29 cellular contexts compared by ENCODE assay signal in genomic region chr3:120552184-120553020, GRCh38. TPM values are rescaled to one million over a fixed set of nuclear protein-coding genes. Genes with fewer than 3 reads are reported as not detected.
A peak's percentile ranks its signal among the peaks of the same experiment; 100 is the strongest.
DNase-seq lines count a peak whose midpoint lies in the region; ATAC-seq, FAIRE-seq and TF ChIP-seq lines count a peak whose summit lies in the region.
"Had no signal": no experiment of that assay in that cellular context is flagged by ENCODE, and none has a peak within 500 bp of the region (broad histone marks: within the 10 kb centered on the region; RNA-seq: fewer than 3 reads in every experiment).

No MANE protein-coding gene starts in this region.

- H3K36me3 ChIP-seq in heart right ventricle (no peaks in the 10 kb centered on the region), trophoblast cell (ENCODE audit: control insufficient read depth in 1 of 2, insufficient read depth in 2 of 2, low read length in 2 of 2) (no peaks in the 10 kb centered on the region), endodermal cell (ENCODE audit: control insufficient read depth, insufficient read depth, low read length) (no peaks in the 10 kb centered on the region), sigmoid colon (no peaks in the 10 kb centered on the region)
- H3K36me3 ChIP-seq: BLaER1 treated with 17β-estradiol and CSF1 and Interleukin-3, amounts not matched to agents 10 nM and 100 nM had no signal

- H2AFZ ChIP-seq in trophoblast cell (ENCODE audit: insufficient read depth, low read length, poor library complexity), result no peak overlapping the region
- H2AFZ ChIP-seq: PC-9 had no signal

- no peak overlapping the region for H3K9ac ChIP-seq in trophoblast cell (ENCODE audit: low read length)
- H3K9ac ChIP-seq in endodermal cell (ENCODE audit: extremely low read depth, low read length, poor library complexity, severe bottlenecking), result no peak overlapping the region
- H3K9ac ChIP-seq: BLaER1 treated with 17β-estradiol and CSF1 and Interleukin-3, amounts not matched to agents 10 nM and 100 nM had no signal

- H2BK120ac ChIP-seq in trophoblast cell (ENCODE audit: insufficient read depth, low read length, poor library complexity), result no peak overlapping the region

- H3K79me2 ChIP-seq in trophoblast cell (ENCODE audit: control insufficient read depth, insufficient read depth, low read length, poor library complexity), result no peaks in the 10 kb centered on the region

- no peaks in the 10 kb centered on the region for H3K36me3 Mint-ChIP-seq in endodermal cell (ENCODE audit: low read depth)
- H3K36me3 Mint-ChIP-seq: CD8-positive, alpha-beta T cell had no signal

- peak overlapping the region; percentile 9 for H2BK5ac ChIP-seq in trophoblast cell (ENCODE audit: low read depth, low read length, poor library complexity)

- H3K27ac ChIP-seq in heart right ventricle (peak overlapping the region in 7 of 10 donors; percentile 5 to 97 (median 40)), trophoblast cell (ENCODE audit: low read depth, low read length) (no peak overlapping the region), endodermal cell (ENCODE audit: low read depth, low read length) (no peak overlapping the region), sigmoid colon (no peak overlapping the region)
- H3K27ac ChIP-seq: A549; BLaER1 treated with 17β-estradiol and CSF1 and Interleukin-3, amounts not matched to agents 10 nM and 100 nM; PC-9; SK-N-MC had no signal

- H3K23ac ChIP-seq in trophoblast cell (ENCODE audit: low read length), result no peak overlapping the region

- no peak overlapping the region for H4K91ac ChIP-seq in trophoblast cell (ENCODE audit: low read depth, low read length)

- no peaks in the 10 kb centered on the region for H3K9me3 ChIP-seq in heart right ventricle
- no peaks in the 10 kb centered on the region for H3K9me3 ChIP-seq in trophoblast cell (ENCODE audit: insufficient read depth, low read depth, low read length)
- H3K9me3 ChIP-seq in endodermal cell (ENCODE audit: control insufficient read depth, low read length), result no peaks in the 10 kb centered on the region
- H3K9me3 ChIP-seq in sigmoid colon, result no peaks in the 10 kb centered on the region
- H3K9me3 ChIP-seq: A549; BLaER1 treated with 17β-estradiol and CSF1 and Interleukin-3, amounts not matched to agents 10 nM and 100 nM had no signal

- H3K4me1 ChIP-seq in heart right ventricle (peaks cover 8 to 65% (median 40%) of the 10 kb centered on the region in 9 donors), trophoblast cell (ENCODE audit: control insufficient read depth in 1 of 2, insufficient read depth in 2 of 2, low read length in 2 of 2) (no peaks in the 10 kb centered on the region), endodermal cell (ENCODE audit: control insufficient read depth, insufficient read depth, low read length) (no peaks in the 10 kb centered on the region), sigmoid colon (peaks cover 0 to 28% (median 19%) of the 10 kb centered on the region in 4 donors)
- H3K4me1 ChIP-seq: A549 had no signal

- ATAC-seq in heart right ventricle (peak in 5 of 8 donors; percentile 13 to 47 (median 25)), GM21390 (IDR thresholded peaks at IDR 0.05; ENCODE audit: unreplicated experiment) (no peak)
- ATAC-seq: A549; CD8-positive, alpha-beta T cell; K562 had no signal

- no peaks in the 10 kb centered on the region for H3K79me1 ChIP-seq in trophoblast cell (ENCODE audit: low read length)

- no peak overlapping the region for H3K4me3 Mint-ChIP-seq in endodermal cell
- H3K4me3 Mint-ChIP-seq: CD8-positive, alpha-beta T cell had no signal

- H3K27me3 ChIP-seq in heart right ventricle (no peaks in the 10 kb centered on the region), trophoblast cell (ENCODE audit: insufficient read depth, low read length) (no peaks in the 10 kb centered on the region), endodermal cell (ENCODE audit: control insufficient read depth, insufficient read depth, low read length, poor library complexity, severe bottlenecking) (no peaks in the 10 kb centered on the region), sigmoid colon (no peaks in the 10 kb centered on the region)
- H3K27me3 ChIP-seq: BLaER1 treated with 17β-estradiol and CSF1 and Interleukin-3, amounts not matched to agents 10 nM and 100 nM had no signal

- DNase-seq in HTR-8/SVneo (ENCODE audit: insufficient read length, low spot score) (no peak), epidermal melanocyte (ENCODE audit: insufficient read length, low spot score) (peak; percentile 65), heart right ventricle (peak in 1 of 2 donors; percentile 51), trophoblast cell (no peak), endodermal cell (no peak), sigmoid colon (no peak)
- DNase-seq: AML-193; CD8-positive, alpha-beta T cell; GF-D8; HCEC 1CT; Kasumi-1; NCI-H1092 treated with DMSO at 0.1 percent for 48 hours; NCI-H1436; NCI-H187; NCI-H2081 treated with DMSO at 0.1 percent for 48 hours; NCI-H2171; NCI-H226; NCI-H510A; NCI-H774; NK-92 treated with Interleukin-12 subunit alpha and Interleukin-12 subunit beta, amount 100 ng/mL, for 24 hours; PC-9; SHP77 treated with DMSO at 0.1 percent for 48 hours had no signal

- H3K4ac ChIP-seq in trophoblast cell (ENCODE audit: low read depth, low read length), result no peak overlapping the region

- no peak overlapping the region for H2BK12ac ChIP-seq in trophoblast cell (ENCODE audit: low read length)

- H3K9me3 Mint-ChIP-seq in endodermal cell, result no peaks in the 10 kb centered on the region
- H3K9me3 Mint-ChIP-seq: CD8-positive, alpha-beta T cell had no signal

- H3K4me3 ChIP-seq in heart right ventricle, result no peak overlapping the region
- H3K4me3 ChIP-seq in trophoblast cell (ENCODE audit: low read depth, low read length), result no peak overlapping the region
- no peak overlapping the region for H3K4me3 ChIP-seq in endodermal cell (ENCODE audit: low read length)
- no peak overlapping the region for H3K4me3 ChIP-seq in sigmoid colon
- H3K4me3 ChIP-seq: A549; BLaER1 treated with 17β-estradiol and CSF1 and Interleukin-3, amounts not matched to agents 10 nM and 100 nM; K562; PC-9; SK-N-MC had no signal

- H4K8ac ChIP-seq in trophoblast cell (ENCODE audit: low read depth, low read length), result no peak overlapping the region

- no peak overlapping the region for H4K12ac ChIP-seq in trophoblast cell (ENCODE audit: low read depth, low read length)

- TF ChIP-seq EP300 in sigmoid colon (IDR thresholded peaks at IDR 0.05), result no peak

- H3K4me2 ChIP-seq in trophoblast cell (ENCODE audit: low read length), result no peak overlapping the region
- H3K4me2 ChIP-seq: A549; BLaER1 treated with 17β-estradiol and CSF1 and Interleukin-3, amounts not matched to agents 10 nM and 100 nM; PC-9 had no signal

- WGBS in heart right ventricle, 2 donors, result 48 to 51% methylated on average over 4 of the region's 4 CpGs
- no CpG with 5 or more reads among the region's 4 CpGs for WGBS in trophoblast cell (ENCODE audit: extremely low coverage, insufficient coverage, insufficient read length)
- WGBS in endodermal cell (ENCODE audit: insufficient coverage in 1 of 2, insufficient read length in 1 of 2), 2 experiments, result 86 to 93% methylated on average over 4 of the region's 4 CpGs
- 87 to 90% methylated on average over 4 of the region's 4 CpGs for WGBS in sigmoid colon, 2 donors

- H3K18ac ChIP-seq in trophoblast cell (ENCODE audit: low read length), result no peak overlapping the region

- intact Hi-C loops in heart right ventricle (cut with DNase I) (loop anchor here in 3 of 10 donors (10.0 kb wide), 4 partner anchors 198 to 658 kb away; partner anchors contain the start of gene LRRC58 (in 1 of the 3)), sigmoid colon (cut with DNase I) (loop anchor here (10.0 kb wide), 2 partner anchors 98 to 848 kb away; partner anchors contain the start of genes CFAP91 and FSTL1)

- H3K14ac ChIP-seq in trophoblast cell (ENCODE audit: low read length), result no peak overlapping the region

- TF ChIP-seq CTCF in heart right ventricle (IDR thresholded peaks at IDR 0.05), result no peak
- no peak for TF ChIP-seq CTCF in endodermal cell (conservative IDR thresholded peaks at IDR 0.05)
- no peak for TF ChIP-seq CTCF in sigmoid colon (IDR thresholded peaks at IDR 0.05)

- H3K27me3 Mint-ChIP-seq in endodermal cell (ENCODE audit: insufficient read depth), result peaks cover 5% of the 10 kb centered on the region

- peak; percentile 51 for FAIRE-seq in HTR-8/SVneo (lab: Jason Lieb, UNC)
- FAIRE-seq: A549, GM12891, H1, K562 had no signal

- no peak overlapping the region for H2AK5ac ChIP-seq in trophoblast cell (ENCODE audit: low read length)

- H3K4me1 Mint-ChIP-seq in endodermal cell, result peaks cover 5% of the 10 kb centered on the region

- TF ChIP-seq POLR2A in sigmoid colon (IDR thresholded peaks at IDR 0.05), result no peak

- no peak overlapping the region for H3K27ac Mint-ChIP-seq in endodermal cell
- H3K27ac Mint-ChIP-seq: CD8-positive, alpha-beta T cell had no signal

RNA-seq across cellular contexts. Expression of gene NDUFB4, which starts 43.7 kb away (rescaled TPM):
- 100 to 1,000 TPM; 347 to 581 (median 535) TPM for total RNA-seq in heart right ventricle
- 100 to 1,000 TPM; 527 to 567 TPM for polyA plus RNA-seq in heart right ventricle
- polyA plus RNA-seq in trophoblast cell (2013), result 345 and 361 TPM in 2 replicates
- 100 to 1,000 TPM; 144 to 181 TPM for total RNA-seq in endodermal cell
- polyA plus RNA-seq in endodermal cell (2013, experiment 1 of 2), result 301 TPM
- polyA plus RNA-seq in endodermal cell (2013, experiment 2 of 2), result 285 TPM
- total RNA-seq in sigmoid colon, result 100 to 1,000 TPM in 2 of 4 donors, 10 to 100 TPM in 2; 72.3 to 148 (median 113) TPM
- polyA plus RNA-seq in sigmoid colon, result 100 to 1,000 TPM; 258 to 335 (median 329) TPM

Comparison
In these comparisons a context has a peak if more than half of its experiments do, and no peak if none do; other contexts are left out.
1. H3K27ac ChIP-seq: peak in heart right ventricle (7 of 10); none in trophoblast cell (single experiment), endodermal cell (single experiment) and sigmoid colon (0 of 4).